In genomic region chr14:33903369-33903768, GRCh38 we compare ENCODE assay signal across 8 cellular contexts. TPM values are rescaled to one million over a fixed set of nuclear protein-coding genes. Genes with fewer than 3 reads are reported as not detected.
"Had no signal": no experiment of that assay in that cellular context is flagged by ENCODE, and none has a peak within 500 bp of the region (broad histone marks: within the 10 kb centered on the region; RNA-seq: fewer than 3 reads in every experiment).

No MANE protein-coding gene starts in this region.

- FAIRE-seq: HepG2, HTR-8/SVneo had no signal

- DNase-seq: IMR-90, KBM-7, KG1 had no signal

- H3K36me3 Mint-ChIP-seq: IgD-negative memory B cell had no signal

- H3K4me1 Mint-ChIP-seq: IgD-negative memory B cell had no signal

- H3K9me3 Mint-ChIP-seq: IgD-negative memory B cell had no signal

- H3K27ac Mint-ChIP-seq: IgD-negative memory B cell had no signal

- H3K4me3 Mint-ChIP-seq: IgD-negative memory B cell had no signal

- ATAC-seq: HepG2 had no signal

- H3K27ac ChIP-seq: HL-60 had no signal

RNA-seq across cellular contexts. Expression of gene EGLN3, which starts 47.5 kb away (rescaled TPM):
- total RNA-seq: HT1080 had no signal
